In genomic region chr16:81567987-81568748, GRCh38 we compare ENCODE assay signal across 9 cellular contexts.
DNase-seq lines count a peak whose midpoint lies in the region; TF ChIP-seq lines count a peak whose summit lies in the region.
"Had no signal": no experiment of that assay in that cellular context is flagged by ENCODE, and none has a peak within 500 bp of the region (broad histone marks: within the 10 kb centered on the region; RNA-seq: fewer than 3 reads in every experiment).

No MANE protein-coding gene starts in this region.

- no peaks in the 10 kb centered on the region for H3K27me3 Mint-ChIP-seq in activated CD4-positive, alpha-beta T cell treated with anti-CD3 and anti-CD28 coated beads, Interleukin-2, amount 10 ng/mL, durations not matched to agents 7 days and 5 days
- H3K27me3 Mint-ChIP-seq: dendritic cell treated with granulocyte-macrophage colony-stimulating factor and Interleukin-4, amounts not matched to agents 40 ng/mL and 50 ng/mL, for 4 days had no signal

- in situ Hi-C loops in GM13977 (cut with MboI; ENCODE audit: low pct_unique_long_range_greater_than_20kb, low sequenced_read_pairs, unreplicated experiment): no loop called here

- H3K27ac Mint-ChIP-seq in activated CD4-positive, alpha-beta T cell treated with anti-CD3 and anti-CD28 coated beads, Interleukin-2, amount 10 ng/mL, durations not matched to agents 7 days and 5 days: peak overlapping the region; percentile 57
- H3K27ac Mint-ChIP-seq: dendritic cell treated with granulocyte-macrophage colony-stimulating factor and Interleukin-4, amounts not matched to agents 40 ng/mL and 50 ng/mL, for 4 days had no signal

- no peak for TF ChIP-seq CTCF in GM13977 (IDR thresholded peaks at IDR 0.05; ENCODE audit: extremely low read depth, insufficient read depth, missing control alignments)
- TF ChIP-seq CTCF in GM10248 (IDR thresholded peaks at IDR 0.05; ENCODE audit: control extremely low read depth, extremely low read depth, low read depth, missing control alignments): no peak

- CTCF ChIA-PET in activated CD4-positive, alpha-beta T cell treated with anti-CD3 and anti-CD28 coated beads, Interleukin-2, amount 10 ng/mL, durations not matched to agents 7 days and 5 days (lab: Charles Lee): no interaction called here
- CTCF ChIA-PET in GM10248 (lab: Yijun Ruan, JAX): interaction anchor here (1.5 kb wide), 1 partner anchor 40 kb away, joined by 3 read pairs; no protein-coding TSS in a partner anchor

- H3K4me1 Mint-ChIP-seq in activated CD4-positive, alpha-beta T cell treated with anti-CD3 and anti-CD28 coated beads, Interleukin-2, amount 10 ng/mL, durations not matched to agents 7 days and 5 days: peaks cover 3% of the 10 kb centered on the region

- H3K36me3 Mint-ChIP-seq in activated CD4-positive, alpha-beta T cell treated with anti-CD3 and anti-CD28 coated beads, Interleukin-2, amount 10 ng/mL, durations not matched to agents 7 days and 5 days (ENCODE audit: low read depth): no peaks in the 10 kb centered on the region

- no peak overlapping the region for H3K4me3 Mint-ChIP-seq in activated CD4-positive, alpha-beta T cell treated with anti-CD3 and anti-CD28 coated beads, Interleukin-2, amount 10 ng/mL, durations not matched to agents 7 days and 5 days
- H3K4me3 Mint-ChIP-seq: dendritic cell treated with granulocyte-macrophage colony-stimulating factor and Interleukin-4, amounts not matched to agents 40 ng/mL and 50 ng/mL, for 4 days had no signal

- no peaks in the 10 kb centered on the region for H3K9me3 Mint-ChIP-seq in activated CD4-positive, alpha-beta T cell treated with anti-CD3 and anti-CD28 coated beads, Interleukin-2, amount 10 ng/mL, durations not matched to agents 7 days and 5 days
- H3K9me3 Mint-ChIP-seq: dendritic cell treated with granulocyte-macrophage colony-stimulating factor and Interleukin-4, amounts not matched to agents 40 ng/mL and 50 ng/mL, for 4 days had no signal

- POLR2A ChIA-PET in activated CD4-positive, alpha-beta T cell treated with anti-CD3 and anti-CD28 coated beads, Interleukin-2, amount 10 ng/mL, durations not matched to agents 7 days and 5 days (lab: Charles Lee): interaction anchor here (0.6 kb wide), 1 partner anchor 11 kb away, joined by 4 read pairs; no protein-coding TSS in a partner anchor
- POLR2A ChIA-PET in GM10248 (lab: Yijun Ruan, JAX): no interaction called here

- DNase-seq in HCEC 1CT (peak; percentile 11), foreskin melanocyte (peak; percentile 13), HuH-7.5 (ENCODE audit: low spot score) (no peak), GM13977 (ENCODE audit: low spot score) (no peak), GM10248 (ENCODE audit: extremely low spot score) (no peak), NOMO-1 treated with dmso at 0.1 percent for 144 hours (lab: John Stamatoyannopoulos, UW; ENCODE audit: unreplicated experiment) (no peak)
- no peak for DNase-seq in activated CD4-positive, alpha-beta T cell treated with anti-CD3 and anti-CD28 coated beads, Interleukin-2, amount 10 ng/mL, durations not matched to agents 7 days and 5 days
- DNase-seq in stimulated activated CD4-positive, alpha-beta T cell treated with anti-CD3 and anti-CD28 coated beads, Interleukin-2, amount 100 ng/mL, for 48 hours: peak; percentile 56 to 57

Comparison
In these comparisons a context has a peak if more than half of its experiments do, and no peak if none do; other contexts are left out.
1. DNase-seq: peak in HCEC 1CT (single experiment), foreskin melanocyte (single experiment) and stimulated activated CD4-positive, alpha-beta T cell treated with anti-CD3 and anti-CD28 coated beads, Interleukin-2, amount 100 ng/mL, for 48 hours (2 of 2); none in activated CD4-positive, alpha-beta T cell treated with anti-CD3 and anti-CD28 coated beads, Interleukin-2, amount 10 ng/mL, durations not matched to agents 7 days and 5 days (single experiment), HuH-7.5 (single experiment), GM13977 (single experiment), GM10248 (single experiment) and NOMO-1 treated with dmso at 0.1 percent for 144 hours (single experiment).